ENCODE assay signal across 8 cellular contexts in the genomic region with DNA sequence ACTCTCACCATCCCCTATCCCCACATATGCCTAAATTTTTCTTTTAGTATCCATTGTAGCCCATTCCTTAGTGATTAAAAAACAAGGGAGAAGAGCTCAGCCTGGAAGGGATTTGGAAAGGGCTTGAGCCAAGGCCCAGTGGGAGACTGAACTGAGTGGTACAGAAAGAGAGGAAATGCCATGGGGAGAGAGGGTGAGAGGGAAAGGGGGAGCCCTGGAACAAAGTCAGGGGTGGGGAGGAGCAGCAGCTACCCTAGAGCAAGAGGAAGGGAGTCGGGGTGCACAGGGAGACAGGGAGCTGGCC. TPM values are rescaled to one million over a fixed set of nuclear protein-coding genes. Genes with fewer than 3 reads are reported as not detected.
DNase-seq lines count a peak whose midpoint lies in the region; ATAC-seq and TF ChIP-seq lines count a peak whose summit lies in the region.

No MANE protein-coding gene starts in this region.

- CTCF ChIA-PET in activated naive CD4-positive, alpha-beta T cell treated with anti-CD3 and anti-CD28 coated beads, Interleukin-2, amount 10 ng/mL, durations not matched to agents 7 days and 5 days (lab: Charles Lee) = interaction anchor here (0.6 to 5.8 kb wide), 17 partner anchors 9 to 436 kb away, joined by 3 to 39 read pairs (median 5); a partner anchor contains a TSS
- CTCF ChIA-PET in mammary epithelial cell (lab: Charles Lee; ENCODE audit: low non-redundant PET) = interaction anchor here (0.5 to 3.0 kb wide), 5 partner anchors 13 to 53 kb away, joined by 3 to 35 read pairs (median 3); no protein-coding TSS in a partner anchor

- H3K79me2 ChIP-seq in mammary epithelial cell (ENCODE audit: insufficient read depth, low read length) = peaks cover 35% of the 10 kb centered on the region

- no peak for TF ChIP-seq POLR2A in lower leg skin (IDR thresholded peaks at IDR 0.05)

- no peak for DNase-seq in activated naive CD4-positive, alpha-beta T cell treated with anti-CD3 and anti-CD28 coated beads, Interleukin-2, amount 10 ng/mL, durations not matched to agents 7 days and 5 days
- DNase-seq in activated naive CD4-positive, alpha-beta T cell (lab: John Stamatoyannopoulos, UW) = no peak
- DNase-seq in mammary epithelial cell = no peak
- DNase-seq in A172 (ENCODE audit: low spot score) = no peak
- no peak for DNase-seq in lower leg skin (ENCODE audit: low spot score in 2 of 2)

- intact Hi-C loops in mammary epithelial cell (cut with micrococcal nuclease) = loop anchor here (1.0 kb wide), 2 partner anchors 34 to 52 kb away; a partner anchor contains a TSS
- intact Hi-C loops in lower leg skin (cut with DNase I; ENCODE audit: low total_unique reads) = loop anchor here (10.0 kb wide), 1 partner anchor 190 kb away; no protein-coding TSS in a partner anchor

- H3K4me3 Mint-ChIP-seq in activated naive CD4-positive, alpha-beta T cell treated with anti-CD3 and anti-CD28 coated beads, Interleukin-2, amount 10 ng/mL, durations not matched to agents 7 days and 5 days = peak overlapping the region; percentile 55

- peaks cover 45% of the 10 kb centered on the region for H3K4me1 ChIP-seq in mammary epithelial cell (ENCODE audit: insufficient read depth, low read length)
- H3K4me1 ChIP-seq in mucosa of rectum (ENCODE audit: control insufficient read depth in 2 of 2, insufficient read depth in 2 of 2, low read length in 2 of 2) = peaks cover 45 to 53% of the 10 kb centered on the region in 2 donors
- no peaks in the 10 kb centered on the region for H3K4me1 ChIP-seq in urinary bladder (ENCODE audit: insufficient read depth)

- H3K27ac Mint-ChIP-seq in activated naive CD4-positive, alpha-beta T cell treated with anti-CD3 and anti-CD28 coated beads, Interleukin-2, amount 10 ng/mL, durations not matched to agents 7 days and 5 days = peak overlapping the region; percentile 39

- peak overlapping the region; percentile 90 for H3K4me2 ChIP-seq in mammary epithelial cell (ENCODE audit: insufficient read depth, low read depth, low read length)

- TF ChIP-seq CTCF in mammary epithelial cell (conservative IDR thresholded peaks at IDR 0.05 in 1 of 2, IDR thresholded peaks at IDR 0.05 in 1 of 2; ENCODE audit: extremely low read depth in 1 of 2, insufficient read depth in 1 of 2, low read depth in 1 of 2, low read length in 2 of 2) (no peak), lower leg skin (IDR thresholded peaks at IDR 0.05) (no peak)

- no peak for ATAC-seq in HG02763 (IDR thresholded peaks at IDR 0.05; ENCODE audit: unreplicated experiment)

- no peaks in the 10 kb centered on the region for H3K9me3 ChIP-seq in mammary epithelial cell (replicated peaks; ENCODE audit: insufficient read depth, low read length)
- H3K9me3 ChIP-seq in mucosa of rectum (ENCODE audit: control insufficient read depth in 2 of 2, low read length in 2 of 2) = no peaks in the 10 kb centered on the region

- BruUV-seq in mammary epithelial cell (replicated peaks; lab: Mats Ljungman, UMichigan) = TSS peak; percentile 21

- H3K36me3 ChIP-seq in mammary epithelial cell (ENCODE audit: insufficient read depth, low read length) (no peaks in the 10 kb centered on the region), mucosa of rectum (ENCODE audit: control insufficient read depth in 2 of 2, insufficient read depth in 2 of 2, low read length in 2 of 2) (no peaks in the 10 kb centered on the region), urinary bladder (ENCODE audit: insufficient read depth) (no peaks in the 10 kb centered on the region)

- peak overlapping the region in 1 of 3 experiments; percentile 63 for H3K4me3 ChIP-seq in mammary epithelial cell (replicated peaks in 1 of 3; ENCODE audit: insufficient read depth in 1 of 3, low read depth in 2 of 3, low read length in 3 of 3)
- peak overlapping the region; percentile 13 to 40 for H3K4me3 ChIP-seq in mucosa of rectum (ENCODE audit: low read length in 2 of 2)
- H3K4me3 ChIP-seq in urinary bladder (ENCODE audit: low read depth, low read length) = no peak overlapping the region
- no peak overlapping the region for H3K4me3 ChIP-seq in lower leg skin (ENCODE audit: low read depth, poor library complexity, severe bottlenecking)

- H4K20me1 ChIP-seq in mammary epithelial cell (ENCODE audit: insufficient read depth, low read length) = no peaks in the 10 kb centered on the region

- peak overlapping the region; percentile 76 for H2AFZ ChIP-seq in mammary epithelial cell (ENCODE audit: low read depth, low read length)

- in situ Hi-C loops in mammary epithelial cell (cut with MboI; ENCODE audit: low sequenced_read_pairs in 2 of 2) = no loop called here

- peak overlapping the region; percentile 65 for H3K27ac ChIP-seq in mammary epithelial cell (ENCODE audit: insufficient read depth, low read depth, low read length)
- H3K27ac ChIP-seq in mucosa of rectum (ENCODE audit: low read depth in 2 of 2, low read length in 2 of 2) = peak overlapping the region; percentile 82 to 91
- H3K27ac ChIP-seq in urinary bladder (ENCODE audit: low read depth) = peak overlapping the region; percentile 85

- no peaks in the 10 kb centered on the region for H3K9me3 Mint-ChIP-seq in activated naive CD4-positive, alpha-beta T cell treated with anti-CD3 and anti-CD28 coated beads, Interleukin-2, amount 10 ng/mL, durations not matched to agents 7 days and 5 days

- H3K4me1 Mint-ChIP-seq in activated naive CD4-positive, alpha-beta T cell treated with anti-CD3 and anti-CD28 coated beads, Interleukin-2, amount 10 ng/mL, durations not matched to agents 7 days and 5 days = peaks cover 50% of the 10 kb centered on the region

- dilution Hi-C loops in mammary epithelial cell (cut with HindIII; ENCODE audit: low sequenced_read_pairs) = no loop called here

- peaks cover 18% of the 10 kb centered on the region for H3K36me3 Mint-ChIP-seq in activated naive CD4-positive, alpha-beta T cell treated with anti-CD3 and anti-CD28 coated beads, Interleukin-2, amount 10 ng/mL, durations not matched to agents 7 days and 5 days

- peaks cover 23% of the 10 kb centered on the region for H3K27me3 Mint-ChIP-seq in activated naive CD4-positive, alpha-beta T cell treated with anti-CD3 and anti-CD28 coated beads, Interleukin-2, amount 10 ng/mL, durations not matched to agents 7 days and 5 days

- WGBS in mammary epithelial cell (ENCODE audit: low coverage, missing lambda C conversion rate) = no CpG with 5 or more reads among the region's 1 CpG
- WGBS in urinary bladder = 4% methylated on average over 1 of the region's 1 CpG
- WGBS in lower leg skin, 2 donors = 10 to 16% methylated on average over 1 of the region's 1 CpG

- H3K27me3 ChIP-seq in mammary epithelial cell (ENCODE audit: insufficient read depth, low read length) (no peaks in the 10 kb centered on the region), mucosa of rectum (ENCODE audit: control insufficient read depth in 2 of 2, insufficient read depth in 2 of 2, low read length in 2 of 2) (no peaks in the 10 kb centered on the region)

- H3K9ac ChIP-seq in mammary epithelial cell (ENCODE audit: insufficient read depth, low read length) (peak overlapping the region; percentile 54), mucosa of rectum (ENCODE audit: low read depth in 1 of 2, low read length in 2 of 2) (peak overlapping the region; percentile 58 to 67)

RNA-seq across cellular contexts. Expression of a gene that starts 2.6 kb away (rescaled TPM):
- 10 to 100 TPM; 12.2 to 73.5 TPM for total RNA-seq in mammary epithelial cell
- 10.4 TPM for polyA plus RNA-seq in mammary epithelial cell
- polyA minus RNA-seq in mammary epithelial cell = 56.5 TPM
- 18.2 TPM for total RNA-seq in urinary bladder
- polyA plus RNA-seq in urinary bladder = 151 TPM
- total RNA-seq in A172 (2014; rRNA removed; shearing (Covaris generic)) = 3.1 and 6.6 TPM in 2 replicates
- 100 to 1,000 TPM in 1 of 4 donors, 10 to 100 TPM in 3; 33.4 to 115 (median 64.0) TPM for total RNA-seq in lower leg skin

RNA-seq across cellular contexts. Expression of a gene that starts 10.8 kb away (rescaled TPM):
- total RNA-seq in mammary epithelial cell (1 to 10 TPM; 1.7 to 7.5 TPM), urinary bladder (9.7 TPM), lower leg skin (1 to 10 TPM; 3.6 to 7.9 (median 6.1) TPM)
- polyA plus RNA-seq in mammary epithelial cell (8.3 TPM), urinary bladder (68.4 TPM)
- 62.6 TPM for polyA minus RNA-seq in mammary epithelial cell
- 21.5 and 24.7 TPM in 2 replicates for total RNA-seq in A172 (2014; rRNA removed; shearing (Covaris generic))

RNA-seq across cellular contexts. Expression of a gene that starts 18.4 kb away (rescaled TPM):
- total RNA-seq in mammary epithelial cell = not detected
- not detected for polyA plus RNA-seq in mammary epithelial cell
- not detected for polyA minus RNA-seq in mammary epithelial cell
- not detected for total RNA-seq in urinary bladder
- not detected for polyA plus RNA-seq in urinary bladder
- total RNA-seq in A172 (2014; rRNA removed; shearing (Covaris generic)) = not detected in 2 replicates
- total RNA-seq in lower leg skin = not detected

RNA-seq across cellular contexts. Expression of a gene that starts 18.6 kb away (rescaled TPM):
- total RNA-seq in mammary epithelial cell = 10 to 100 TPM; 31.3 to 61.3 TPM
- 128 TPM for polyA plus RNA-seq in mammary epithelial cell
- 27.8 TPM for polyA minus RNA-seq in mammary epithelial cell
- total RNA-seq in urinary bladder = 182 TPM
- polyA plus RNA-seq in urinary bladder = 566 TPM
- 1.8 TPM in 1 of 2 replicates, not detected in the other for total RNA-seq in A172 (2014; rRNA removed; shearing (Covaris generic))
- total RNA-seq in lower leg skin = 100 to 1,000 TPM; 341 to 526 (median 418) TPM

RNA-seq across cellular contexts. Expression of a gene that starts 20.6 kb away (rescaled TPM):
- total RNA-seq in mammary epithelial cell = 1 to 10 TPM; 4.3 to 4.7 TPM
- 4.2 TPM for polyA plus RNA-seq in mammary epithelial cell
- 14.7 TPM for polyA minus RNA-seq in mammary epithelial cell
- 9.2 TPM for total RNA-seq in urinary bladder
- polyA plus RNA-seq in urinary bladder = 9.4 TPM
- 8.3 and 14.4 TPM in 2 replicates for total RNA-seq in A172 (2014; rRNA removed; shearing (Covaris generic))
- total RNA-seq in lower leg skin = 10 to 100 TPM in 1 of 4 donors, 1 to 10 TPM in 3; 6.4 to 11.5 (median 8.2) TPM

Comparison
In these comparisons a context has a peak if more than half of its experiments do, and no peak if none do; other contexts are left out.
1. H3K4me3 ChIP-seq: peak in mucosa of rectum (2 of 2); none in urinary bladder (single experiment) and lower leg skin (single experiment).
2. Peak in every context shown above with its lines, with median percentiles within 50 percentile points of each other: H3K27ac ChIP-seq.